In genomic region chr19:13096968-13097330, GRCh38 we compare ENCODE assay signal across 9 cellular contexts. TPM values are rescaled to one million over a fixed set of nuclear protein-coding genes. Genes with fewer than 3 reads are reported as not detected.
A peak's percentile ranks its signal among the peaks of the same experiment; 100 is the strongest.
DNase-seq lines count a peak whose midpoint lies in the region; ATAC-seq and TF ChIP-seq lines count a peak whose summit lies in the region.
"Had no signal": no experiment of that assay in that cellular context is flagged by ENCODE, and none has a peak within 500 bp of the region (broad histone marks: within the 10 kb centered on the region; RNA-seq: fewer than 3 reads in every experiment).

No MANE protein-coding gene starts in this region.

- H3K4me2 ChIP-seq in osteoblast (ENCODE audit: insufficient read depth, low read length), result no peak overlapping the region

- no peaks in the 10 kb centered on the region for H3K9me3 ChIP-seq in CD4-positive, CD25-positive, alpha-beta regulatory T cell (ENCODE audit: control insufficient read depth in 2 of 2, low read length in 2 of 2)
- H3K9me3 ChIP-seq in osteoblast (ENCODE audit: low read depth, low read length), result no peaks in the 10 kb centered on the region

- peaks cover 21% of the 10 kb centered on the region for H4K20me1 ChIP-seq in osteoblast (ENCODE audit: insufficient read depth, low read length)

- no peak for TF ChIP-seq CTCF in osteoblast (IDR thresholded peaks at IDR 0.05; ENCODE audit: extremely low read depth, low read depth, low read length)

- H3K27me3 Mint-ChIP-seq in CD4-positive, CD25-positive, alpha-beta regulatory T cell, result peaks cover 24% of the 10 kb centered on the region
- peaks cover 5% of the 10 kb centered on the region for H3K27me3 Mint-ChIP-seq in IgD-negative memory B cell
- H3K27me3 Mint-ChIP-seq in central memory CD8-positive, alpha-beta T cell, result peaks cover 24% of the 10 kb centered on the region

- no peaks in the 10 kb centered on the region for H3K27me3 ChIP-seq in CD4-positive, CD25-positive, alpha-beta regulatory T cell (ENCODE audit: control insufficient read depth, insufficient read depth, low read length)
- H3K27me3 ChIP-seq in osteoblast (ENCODE audit: insufficient read depth, low read length), result no peaks in the 10 kb centered on the region

- H3K9me3 Mint-ChIP-seq in CD4-positive, CD25-positive, alpha-beta regulatory T cell, result peaks cover 0 to 2% (median 0%) of the 10 kb centered on the region in 7 donors
- H3K9me3 Mint-ChIP-seq in IgD-negative memory B cell, result peaks cover 0 to 1% (median 0%) of the 10 kb centered on the region in 3 donors
- no peaks in the 10 kb centered on the region for H3K9me3 Mint-ChIP-seq in central memory CD8-positive, alpha-beta T cell

- peaks cover 6% of the 10 kb centered on the region for H3K36me3 Mint-ChIP-seq in CD4-positive, CD25-positive, alpha-beta regulatory T cell
- peaks cover 1% of the 10 kb centered on the region for H3K36me3 Mint-ChIP-seq in IgD-negative memory B cell
- H3K36me3 Mint-ChIP-seq in central memory CD8-positive, alpha-beta T cell (ENCODE audit: insufficient read depth), result peaks cover 16% of the 10 kb centered on the region

- no peak for ATAC-seq in CD4-positive, CD25-positive, alpha-beta regulatory T cell (ENCODE audit: low read depth in 2 of 2)
- no peak for ATAC-seq in central memory CD8-positive, alpha-beta T cell (replicated peaks; ENCODE audit: extremely low read depth, poor library complexity, severe bottlenecking)
- ATAC-seq in GM21447 (IDR thresholded peaks at IDR 0.05; ENCODE audit: unreplicated experiment) (no peak), GM18505 (IDR thresholded peaks at IDR 0.05; ENCODE audit: unreplicated experiment) (no peak), HG02938 (IDR thresholded peaks at IDR 0.05; ENCODE audit: unreplicated experiment) (no peak)

- no peak for TF ChIP-seq POLR2A in GM18505 (IDR thresholded peaks at IDR 0.05; ENCODE audit: borderline replicate concordance, extremely low read depth, insufficient read depth, insufficient read length)

- H2AFZ ChIP-seq in osteoblast (ENCODE audit: low read length), result no peak overlapping the region

- no peaks in the 10 kb centered on the region for H3K36me3 ChIP-seq in CD4-positive, CD25-positive, alpha-beta regulatory T cell (ENCODE audit: control insufficient read depth, insufficient read depth, low read length)
- peaks cover 16% of the 10 kb centered on the region for H3K36me3 ChIP-seq in osteoblast (ENCODE audit: insufficient read depth, low read length)

- DNase-seq in CD4-positive, CD25-positive, alpha-beta regulatory T cell, result peak in 2 of 3 donors; percentile 37 to 53
- DNase-seq in central memory CD8-positive, alpha-beta T cell (ENCODE audit: low spot score in 2 of 2), result no peak
- DNase-seq in osteoblast (ENCODE audit: insufficient read length, low spot score, missing footprints) (peak; percentile 78), mucosa of gallbladder (ENCODE audit: low spot score) (no peak)
- DNase-seq: stimulated activated CD4-positive, alpha-beta T cell treated with anti-CD3 and anti-CD28 coated beads, Interleukin-4, amount 100 ng/mL, for 1 hour had no signal

- peak overlapping the region; percentile 66 for H3K4me3 ChIP-seq in CD4-positive, CD25-positive, alpha-beta regulatory T cell (ENCODE audit: low read depth, low read length)
- no peak overlapping the region for H3K4me3 ChIP-seq in osteoblast (ENCODE audit: insufficient read depth, low read length)

- H3K4me3 Mint-ChIP-seq in CD4-positive, CD25-positive, alpha-beta regulatory T cell, result peak overlapping the region; percentile 83 to 94 (median 90)
- H3K4me3 Mint-ChIP-seq in IgD-negative memory B cell, result peak overlapping the region; percentile 90 to 94 (median 93)
- peak overlapping the region; percentile 20 for H3K4me3 Mint-ChIP-seq in central memory CD8-positive, alpha-beta T cell

- H3K4me1 Mint-ChIP-seq in CD4-positive, CD25-positive, alpha-beta regulatory T cell, result peaks cover 5 to 60% (median 35%) of the 10 kb centered on the region in 4 donors
- peaks cover 21 to 25% (median 23%) of the 10 kb centered on the region in 3 donors for H3K4me1 Mint-ChIP-seq in IgD-negative memory B cell
- H3K4me1 Mint-ChIP-seq in central memory CD8-positive, alpha-beta T cell, result peaks cover 41% of the 10 kb centered on the region

- no peaks in the 10 kb centered on the region for H3K79me2 ChIP-seq in osteoblast (ENCODE audit: insufficient read depth, low read length)

- peak overlapping the region in 2 of 3 donors; percentile 60 to 86 for H3K27ac Mint-ChIP-seq in CD4-positive, CD25-positive, alpha-beta regulatory T cell
- H3K27ac Mint-ChIP-seq in IgD-negative memory B cell, result peak overlapping the region; percentile 95 to 97 (median 96)
- peak overlapping the region; percentile 65 for H3K27ac Mint-ChIP-seq in central memory CD8-positive, alpha-beta T cell (ENCODE audit: low read depth)

- H3K27ac ChIP-seq in CD4-positive, CD25-positive, alpha-beta regulatory T cell (ENCODE audit: insufficient read depth, low read length, poor library complexity, severe bottlenecking), result peak overlapping the region; percentile 87
- H3K27ac ChIP-seq in osteoblast (ENCODE audit: low read depth, low read length), result no peak overlapping the region

- peaks cover 82% of the 10 kb centered on the region for H3K4me1 ChIP-seq in CD4-positive, CD25-positive, alpha-beta regulatory T cell (ENCODE audit: control insufficient read depth, insufficient read depth, low read length, poor library complexity, severe bottlenecking)
- peaks cover 7% of the 10 kb centered on the region for H3K4me1 ChIP-seq in osteoblast (ENCODE audit: insufficient read depth, low read length)

RNA-seq across cellular contexts. Expression of gene LYL1, which starts 5.7 kb away (rescaled TPM):
- total RNA-seq in CD4-positive, CD25-positive, alpha-beta regulatory T cell, result 8.7 TPM
- polyA plus RNA-seq in CD4-positive, CD25-positive, alpha-beta regulatory T cell, result 10 to 100 TPM in 1 of 4 donors, 1 to 10 TPM in 3; 6.5 to 14.2 (median 7.5) TPM
- polyA plus RNA-seq in IgD-negative memory B cell, result 90.1 TPM
- total RNA-seq in osteoblast, result 0.29 and 0.36 TPM in 2 replicates
- total RNA-seq in mucosa of gallbladder, result 11.7 TPM

RNA-seq across cellular contexts. Expression of gene TRMT1, which starts 19.6 kb away (rescaled TPM):
- total RNA-seq in CD4-positive, CD25-positive, alpha-beta regulatory T cell, result 57.6 TPM
- polyA plus RNA-seq in CD4-positive, CD25-positive, alpha-beta regulatory T cell, result 10 to 100 TPM; 16.0 to 22.3 (median 19.9) TPM
- 30.7 TPM for polyA plus RNA-seq in IgD-negative memory B cell
- total RNA-seq in osteoblast (18.6 and 29.7 TPM in 2 replicates), mucosa of gallbladder (35.0 TPM)

RNA-seq across cellular contexts. Expression of gene NACC1, which starts 21.1 kb away (rescaled TPM):
- 25.4 TPM for total RNA-seq in CD4-positive, CD25-positive, alpha-beta regulatory T cell
- polyA plus RNA-seq in CD4-positive, CD25-positive, alpha-beta regulatory T cell, result 1 to 10 TPM in 2 of 4 donors, under 1 TPM in 2; 0.71 to 2.5 (median 1.2) TPM
- polyA plus RNA-seq in IgD-negative memory B cell, result 2.7 TPM
- 53.9 and 62.5 TPM in 2 replicates for total RNA-seq in osteoblast
- 72.0 TPM for total RNA-seq in mucosa of gallbladder

RNA-seq across cellular contexts. Expression of gene STX10, which starts 53.2 kb away (rescaled TPM):
- total RNA-seq in CD4-positive, CD25-positive, alpha-beta regulatory T cell, result 56.5 TPM
- polyA plus RNA-seq in CD4-positive, CD25-positive, alpha-beta regulatory T cell, result 10 to 100 TPM; 52.4 to 68.2 (median 58.9) TPM
- polyA plus RNA-seq in IgD-negative memory B cell, result 52.8 TPM
- total RNA-seq in osteoblast (78.4 and 81.1 TPM in 2 replicates), mucosa of gallbladder (57.7 TPM)

RNA-seq across cellular contexts. Expression of gene IER2, which starts 53.3 kb away (rescaled TPM):
- 478 TPM for total RNA-seq in CD4-positive, CD25-positive, alpha-beta regulatory T cell
- polyA plus RNA-seq in CD4-positive, CD25-positive, alpha-beta regulatory T cell, result 100 to 1,000 TPM; 144 to 234 (median 197) TPM
- 350 TPM for polyA plus RNA-seq in IgD-negative memory B cell
- total RNA-seq in osteoblast, result 14.8 and 15.9 TPM in 2 replicates
- total RNA-seq in mucosa of gallbladder, result 103 TPM

Comparison
In these comparisons a context has a peak if more than half of its experiments do, and no peak if none do; other contexts are left out.
1. DNase-seq: peak in CD4-positive, CD25-positive, alpha-beta regulatory T cell (2 of 3) and osteoblast (single experiment); none in central memory CD8-positive, alpha-beta T cell (0 of 2) and mucosa of gallbladder (single experiment).
2. H3K4me3 Mint-ChIP-seq: peak in every context shown above with its lines; median percentile 93 in IgD-negative memory B cell; 90 in CD4-positive, CD25-positive, alpha-beta regulatory T cell; 20 in central memory CD8-positive, alpha-beta T cell.
3. Peak in every context shown above with its lines, with median percentiles within 50 percentile points of each other: H3K27ac Mint-ChIP-seq.